ENCODE assay signal across 1 cellular context in genomic region chr12:93571360-93571853, GRCh38.
A peak's percentile ranks its signal among the peaks of the same experiment; 100 is the strongest.
TF ChIP-seq lines count a peak whose summit lies in the region.

No MANE protein-coding gene starts in this region.

TF ChIP-seq in HEK293, 187 proteins besides CTCF, POLR2A, EP300 and RAD21 (continued from another document):
- TF ChIP-seq, protein P1, sequence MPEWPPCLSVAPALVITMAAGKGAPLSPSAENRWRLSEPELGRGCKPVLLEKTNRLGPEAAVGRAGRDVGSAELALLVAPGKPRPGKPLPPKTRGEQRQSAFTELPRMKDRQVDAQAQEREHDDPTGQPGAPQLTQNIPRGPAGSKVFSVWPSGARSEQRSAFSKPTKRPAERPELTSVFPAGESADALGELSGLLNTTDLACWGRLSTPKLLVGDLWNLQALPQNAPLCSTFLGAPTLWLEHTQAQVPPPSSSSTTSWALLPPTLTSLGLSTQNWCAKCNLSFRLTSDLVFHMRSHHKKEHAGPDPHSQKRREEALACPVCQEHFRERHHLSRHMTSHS (tag by site-specific recombination; IDR thresholded peaks at IDR 0.05) = no peak
- TF ChIP-seq ZNF555 (tag by site-specific recombination; conservative IDR thresholded peaks at IDR 0.05) (no peak), ZNF654 (tag by site-specific recombination; IDR thresholded peaks at IDR 0.05; ENCODE audit: low read depth) (no peak), ZNF843 (tag by site-specific recombination; IDR thresholded peaks at IDR 0.05) (no peak; the same call in 1 of the 2 replicates), ZNF624 (tag by site-specific recombination; IDR thresholded peaks at IDR 0.05) (no peak), ZNF610 (tag by site-specific recombination; IDR thresholded peaks at IDR 0.05; ENCODE audit: borderline replicate concordance) (no peak), ZNF596 (tag by site-specific recombination; IDR thresholded peaks at IDR 0.05) (no peak), ZNF704 (tag by site-specific recombination; IDR thresholded peaks at IDR 0.05) (no peak), ZNF677 (tag by site-specific recombination; IDR thresholded peaks at IDR 0.05) (no peak), ZNF16 (tag by site-specific recombination; IDR thresholded peaks at IDR 0.05; ENCODE audit: low read depth) (no peak), KLF1 (tag by site-specific recombination; IDR thresholded peaks at IDR 0.05) (peak; percentile 62), ZNF664 (tag by site-specific recombination; IDR thresholded peaks at IDR 0.05) (no peak), SP2 (tag by site-specific recombination; IDR thresholded peaks at IDR 0.05) (peak; percentile 77), ZBTB6 (tag by site-specific recombination; IDR thresholded peaks at IDR 0.05) (no peak), ZXDB (tag by site-specific recombination; IDR thresholded peaks at IDR 0.05) (peak; percentile 60; the same call in 1 of the 2 replicates), SCRT2 (tag by site-specific recombination; IDR thresholded peaks at IDR 0.05) (no peak), ZNF169 (tag by site-specific recombination; IDR thresholded peaks at IDR 0.05) (no peak), ZFP37 (tag by site-specific recombination; IDR thresholded peaks at IDR 0.05) (no peak), ZNF600 (tag by site-specific recombination; IDR thresholded peaks at IDR 0.05) (no peak), ZNF626 (tag by site-specific recombination; IDR thresholded peaks at IDR 0.05) (no peak), ZEB2 (tag by site-specific recombination; IDR thresholded peaks at IDR 0.05) (peak; percentile 64), ZBTB7A (tag by site-specific recombination; IDR thresholded peaks at IDR 0.05; ENCODE audit: low read depth) (no peak), MEIS1 (CRISPR knock-in tag; IDR thresholded peaks at IDR 0.05; ENCODE audit: borderline replicate concordance) (no peak), ZNF544 (tag by site-specific recombination; IDR thresholded peaks at IDR 0.05) (no peak), OSR2 (tag by site-specific recombination; IDR thresholded peaks at IDR 0.05) (no peak), GLI4 (tag by site-specific recombination; IDR thresholded peaks at IDR 0.05) (no peak), ZNF777 (tag by site-specific recombination; IDR thresholded peaks at IDR 0.05; ENCODE audit: borderline replicate concordance) (peak; percentile 63), ZNF10 (tag by site-specific recombination; IDR thresholded peaks at IDR 0.05) (no peak), ZNF521 (tag by site-specific recombination; IDR thresholded peaks at IDR 0.05) (no peak), ZNF791 (tag by site-specific recombination; IDR thresholded peaks at IDR 0.05) (no peak), GLI2 (tag by site-specific recombination; IDR thresholded peaks at IDR 0.05; ENCODE audit: borderline replicate concordance, low read depth) (no peak), ZNF184 (tag by site-specific recombination; IDR thresholded peaks at IDR 0.05) (no peak), ZNF121 (tag by site-specific recombination; IDR thresholded peaks at IDR 0.05) (no peak)
- TF ChIP-seq, protein P2, sequence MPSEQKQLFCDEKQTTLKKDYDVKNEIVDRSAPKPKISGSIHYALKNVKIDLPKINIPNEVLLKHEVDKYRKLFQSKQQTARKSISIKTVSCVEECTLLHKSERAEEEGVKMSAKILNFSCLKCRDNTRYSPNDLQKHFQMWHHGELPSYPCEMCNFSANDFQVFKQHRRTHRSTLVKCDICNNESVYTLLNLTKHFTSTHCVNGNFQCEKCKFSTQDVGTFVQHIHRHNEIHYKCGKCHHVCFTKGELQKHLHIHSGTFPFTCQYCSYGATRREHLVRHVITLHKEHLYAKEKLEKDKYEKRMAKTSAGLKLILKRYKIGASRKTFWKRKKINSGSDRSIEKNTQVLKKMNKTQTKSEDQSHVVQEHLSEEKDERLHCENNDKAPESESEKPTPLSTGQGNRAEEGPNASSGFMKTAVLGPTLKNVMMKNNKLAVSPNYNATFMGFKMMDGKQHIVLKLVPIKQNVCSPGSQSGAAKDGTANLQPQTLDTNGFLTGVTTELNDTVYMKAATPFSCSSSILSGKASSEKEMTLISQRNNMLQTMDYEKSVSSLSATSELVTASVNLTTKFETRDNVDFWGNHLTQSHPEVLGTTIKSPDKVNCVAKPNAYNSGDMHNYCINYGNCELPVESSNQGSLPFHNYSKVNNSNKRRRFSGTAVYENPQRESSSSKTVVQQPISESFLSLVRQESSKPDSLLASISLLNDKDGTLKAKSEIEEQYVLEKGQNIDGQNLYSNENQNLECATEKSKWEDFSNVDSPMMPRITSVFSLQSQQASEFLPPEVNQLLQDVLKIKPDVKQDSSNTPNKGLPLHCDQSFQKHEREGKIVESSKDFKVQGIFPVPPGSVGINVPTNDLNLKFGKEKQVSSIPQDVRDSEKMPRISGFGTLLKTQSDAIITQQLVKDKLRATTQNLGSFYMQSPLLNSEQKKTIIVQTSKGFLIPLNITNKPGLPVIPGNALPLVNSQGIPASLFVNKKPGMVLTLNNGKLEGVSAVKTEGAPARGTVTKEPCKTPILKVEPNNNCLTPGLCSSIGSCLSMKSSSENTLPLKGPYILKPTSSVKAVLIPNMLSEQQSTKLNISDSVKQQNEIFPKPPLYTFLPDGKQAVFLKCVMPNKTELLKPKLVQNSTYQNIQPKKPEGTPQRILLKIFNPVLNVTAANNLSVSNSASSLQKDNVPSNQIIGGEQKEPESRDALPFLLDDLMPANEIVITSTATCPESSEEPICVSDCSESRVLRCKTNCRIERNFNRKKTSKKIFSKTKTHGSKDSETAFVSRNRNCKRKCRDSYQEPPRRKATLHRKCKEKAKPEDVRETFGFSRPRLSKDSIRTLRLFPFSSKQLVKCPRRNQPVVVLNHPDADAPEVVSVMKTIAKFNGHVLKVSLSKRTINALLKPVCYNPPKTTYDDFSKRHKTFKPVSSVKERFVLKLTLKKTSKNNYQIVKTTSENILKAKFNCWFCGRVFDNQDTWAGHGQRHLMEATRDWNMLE (tag by site-specific recombination; conservative IDR thresholded peaks at IDR 0.05; ENCODE audit: low read depth) = no peak
- TF ChIP-seq, protein P3, sequence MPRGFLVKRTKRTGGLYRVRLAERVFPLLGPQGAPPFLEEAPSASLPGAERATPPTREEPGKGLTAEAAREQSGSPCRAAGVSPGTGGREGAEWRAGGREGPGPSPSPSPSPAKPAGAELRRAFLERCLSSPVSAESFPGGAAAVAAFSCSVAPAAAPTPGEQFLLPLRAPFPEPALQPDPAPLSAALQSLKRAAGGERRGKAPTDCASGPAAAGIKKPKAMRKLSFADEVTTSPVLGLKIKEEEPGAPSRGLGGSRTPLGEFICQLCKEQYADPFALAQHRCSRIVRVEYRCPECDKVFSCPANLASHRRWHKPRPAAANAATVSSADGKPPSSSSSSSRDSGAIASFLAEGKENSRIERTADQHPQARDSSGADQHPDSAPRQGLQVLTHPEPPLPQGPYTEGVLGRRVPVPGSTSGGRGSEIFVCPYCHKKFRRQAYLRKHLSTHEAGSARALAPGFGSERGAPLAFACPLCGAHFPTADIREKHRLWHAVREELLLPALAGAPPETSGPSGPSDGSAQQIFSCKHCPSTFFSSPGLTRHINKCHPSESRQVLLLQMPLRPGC (tag by site-specific recombination; IDR thresholded peaks at IDR 0.05) = no peak
- TF ChIP-seq, protein P4, sequence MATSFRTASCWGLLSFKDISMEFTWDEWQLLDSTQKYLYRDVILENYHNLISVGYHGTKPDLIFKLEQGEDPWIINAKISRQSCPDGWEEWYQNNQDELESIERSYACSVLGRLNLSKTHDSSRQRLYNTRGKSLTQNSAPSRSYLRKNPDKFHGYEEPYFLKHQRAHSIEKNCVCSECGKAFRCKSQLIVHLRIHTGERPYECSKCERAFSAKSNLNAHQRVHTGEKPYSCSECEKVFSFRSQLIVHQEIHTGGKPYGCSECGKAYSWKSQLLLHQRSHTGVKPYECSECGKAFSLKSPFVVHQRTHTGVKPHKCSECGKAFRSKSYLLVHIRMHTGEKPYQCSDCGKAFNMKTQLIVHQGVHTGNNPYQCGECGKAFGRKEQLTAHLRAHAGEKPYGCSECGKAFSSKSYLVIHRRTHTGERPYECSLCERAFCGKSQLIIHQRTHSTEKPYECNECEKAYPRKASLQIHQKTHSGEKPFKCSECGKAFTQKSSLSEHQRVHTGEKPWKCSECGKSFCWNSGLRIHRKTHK (tag by site-specific recombination; IDR thresholded peaks at IDR 0.05) = no peak
- TF ChIP-seq, protein P5, sequence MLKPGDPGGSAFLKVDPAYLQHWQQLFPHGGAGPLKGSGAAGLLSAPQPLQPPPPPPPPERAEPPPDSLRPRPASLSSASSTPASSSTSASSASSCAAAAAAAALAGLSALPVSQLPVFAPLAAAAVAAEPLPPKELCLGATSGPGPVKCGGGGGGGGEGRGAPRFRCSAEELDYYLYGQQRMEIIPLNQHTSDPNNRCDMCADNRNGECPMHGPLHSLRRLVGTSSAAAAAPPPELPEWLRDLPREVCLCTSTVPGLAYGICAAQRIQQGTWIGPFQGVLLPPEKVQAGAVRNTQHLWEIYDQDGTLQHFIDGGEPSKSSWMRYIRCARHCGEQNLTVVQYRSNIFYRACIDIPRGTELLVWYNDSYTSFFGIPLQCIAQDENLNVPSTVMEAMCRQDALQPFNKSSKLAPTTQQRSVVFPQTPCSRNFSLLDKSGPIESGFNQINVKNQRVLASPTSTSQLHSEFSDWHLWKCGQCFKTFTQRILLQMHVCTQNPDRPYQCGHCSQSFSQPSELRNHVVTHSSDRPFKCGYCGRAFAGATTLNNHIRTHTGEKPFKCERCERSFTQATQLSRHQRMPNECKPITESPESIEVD (tag by site-specific recombination; IDR thresholded peaks at IDR 0.05) = no peak
